In genomic region chr11:8282621-8283509, GRCh38 we compare ENCODE assay signal across 12 cellular contexts. TPM values are rescaled to one million over a fixed set of nuclear protein-coding genes. Genes with fewer than 3 reads are reported as not detected.
DNase-seq lines count a peak whose midpoint lies in the region; ATAC-seq and TF ChIP-seq lines count a peak whose summit lies in the region.
"Had no signal": no experiment of that assay in that cellular context is flagged by ENCODE, and none has a peak within 500 bp of the region (broad histone marks: within the 10 kb centered on the region; RNA-seq: fewer than 3 reads in every experiment).

No MANE protein-coding gene starts in this region.

- intact Hi-C loops in dorsolateral prefrontal cortex (cut with DNase I) (no loop called here), left lung (cut with DNase I) (no loop called here)

- CTCF ChIA-PET in GM10248 (lab: Yijun Ruan, JAX) = no interaction called here

- H3K36me3 Mint-ChIP-seq in type B pancreatic cell = no peaks in the 10 kb centered on the region

- H3K27me3 ChIP-seq in dorsolateral prefrontal cortex = peaks cover 0 to 22% (median 0%) of the 10 kb centered on the region in 45 donors
- H3K27me3 ChIP-seq in left lung = peaks cover 0 to 24% of the 10 kb centered on the region in 2 donors

- H3K4me3 ChIP-seq in dorsolateral prefrontal cortex = peak overlapping the region in 31 of 59 donors; percentile 5 to 44 (median 30)
- H3K4me3 ChIP-seq in left lung = peak overlapping the region; percentile 3 to 6

- no peak overlapping the region for H3K27ac Mint-ChIP-seq in type B pancreatic cell

- TF ChIP-seq CTCF in dorsolateral prefrontal cortex (IDR thresholded peaks at IDR 0.05 in 54 of 56, conservative IDR thresholded peaks at IDR 0.05 in 2 of 56; ENCODE audit: low read depth in 1 of 56, partially characterized antibody in 56 of 56) (no peak), left lung (IDR thresholded peaks at IDR 0.05) (no peak), type B pancreatic cell (conservative IDR thresholded peaks at IDR 0.05) (no peak), GM10248 (IDR thresholded peaks at IDR 0.05; ENCODE audit: control extremely low read depth, extremely low read depth, low read depth, missing control alignments) (no peak)

- no peaks in the 10 kb centered on the region for H3K36me3 ChIP-seq in left lung

- peaks cover 4% of the 10 kb centered on the region for H3K9me3 Mint-ChIP-seq in type B pancreatic cell

- DNase-seq in NCI-H2227 (lab: John Stamatoyannopoulos, UW; ENCODE audit: unreplicated experiment) (peak; percentile 28), NCI-H2227 treated with DMSO at 0.1 percent for 48 hours (lab: John Stamatoyannopoulos, UW) (no peak), dorsolateral prefrontal cortex (peak in 3 of 10 donors; percentile 10 to 32 (median 18)), left lung (no peak), type B pancreatic cell (ENCODE audit: extremely low spot score, unreplicated experiment) (peak; percentile 54), GM10248 (ENCODE audit: extremely low spot score) (no peak), HuH-7 (ENCODE audit: low spot score) (no peak), RKO (ENCODE audit: low spot score) (no peak)
- DNase-seq: DND-41; PC-3; stimulated activated naive CD4-positive, alpha-beta T cell treated with Interleukin-2 at 50 U/mL for 16 hours had no signal

- no peaks in the 10 kb centered on the region for H3K9me3 ChIP-seq in left lung

- no peak for ATAC-seq in left lung
- ATAC-seq: PC-3 had no signal

- no peaks in the 10 kb centered on the region for H3K4me1 Mint-ChIP-seq in type B pancreatic cell (ENCODE audit: unreplicated experiment)

- no peaks in the 10 kb centered on the region for H3K4me1 ChIP-seq in left lung

- POLR2A ChIA-PET in GM10248 (lab: Yijun Ruan, JAX) = no interaction called here

- no peak overlapping the region for H3K4me3 Mint-ChIP-seq in type B pancreatic cell

- H3K27ac ChIP-seq in dorsolateral prefrontal cortex (no peak overlapping the region), left lung (no peak overlapping the region)

- peaks cover 24% of the 10 kb centered on the region for H3K27me3 Mint-ChIP-seq in type B pancreatic cell

RNA-seq across cellular contexts. Expression of gene LMO1, which starts 19.2 kb away (rescaled TPM):
- total RNA-seq in dorsolateral prefrontal cortex (1 to 10 TPM in 117 of 120 experiments, under 1 TPM in 3; 0.53 to 6.6 (median 3.0) TPM), left lung (not detected), type B pancreatic cell (ENCODE audit: low replicate concordance) (2.1 and 2.7 TPM in 2 replicates)
- total RNA-seq: A673 had no signal

Comparison
In these comparisons a context has a peak if more than half of its experiments do, and no peak if none do; other contexts are left out.
1. DNase-seq: peak in NCI-H2227 (single experiment) and type B pancreatic cell (single experiment); none in NCI-H2227 treated with DMSO at 0.1 percent for 48 hours (single experiment), left lung (0 of 2), GM10248 (single experiment), HuH-7 (single experiment) and RKO (single experiment).